Comparison of ENCODE assay signal across 1 cellular context in the genomic region with DNA sequence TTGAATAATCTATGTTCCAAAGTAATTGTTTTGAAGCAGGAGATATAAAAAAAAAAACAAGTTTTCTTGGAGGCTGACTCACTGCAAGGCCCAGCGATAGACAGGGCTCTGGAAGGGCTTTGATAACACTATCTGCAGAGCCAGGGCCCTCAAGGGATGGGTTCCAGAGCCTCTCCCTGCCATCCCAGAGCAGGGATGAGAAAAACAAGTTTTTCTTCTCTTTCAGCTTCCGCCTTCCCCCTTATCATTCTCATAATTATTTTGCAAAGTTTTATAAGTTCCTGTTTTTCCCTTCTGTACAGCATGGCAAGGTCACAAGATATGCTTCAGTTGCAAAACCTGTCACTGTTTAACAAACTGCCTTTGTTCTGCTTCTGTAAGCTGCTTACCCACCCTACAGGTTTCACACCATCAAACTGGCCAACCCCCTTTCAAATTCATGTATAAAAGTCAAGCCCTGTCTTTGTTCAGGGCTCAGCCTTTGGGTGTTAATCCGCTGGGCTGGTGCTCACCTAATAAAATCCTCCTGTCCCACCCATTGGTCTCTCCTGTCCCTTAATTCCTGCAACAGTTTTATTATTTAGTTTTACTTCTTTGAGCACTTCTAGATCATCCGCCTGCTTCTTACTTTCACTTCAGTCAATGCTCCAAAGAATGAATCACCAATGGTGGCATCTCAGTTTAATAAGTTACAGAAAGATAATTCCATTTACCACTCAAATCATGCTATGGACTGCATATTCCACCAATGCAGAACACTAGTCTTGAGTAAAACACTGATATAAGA.
TF ChIP-seq lines count a peak whose summit lies in the region.

No MANE protein-coding gene starts in this region.

TF ChIP-seq in K562, 482 proteins besides CTCF, POLR2A, EP300 and RAD21 (continued from another document and continues in another):
- TF ChIP-seq, protein P1, sequence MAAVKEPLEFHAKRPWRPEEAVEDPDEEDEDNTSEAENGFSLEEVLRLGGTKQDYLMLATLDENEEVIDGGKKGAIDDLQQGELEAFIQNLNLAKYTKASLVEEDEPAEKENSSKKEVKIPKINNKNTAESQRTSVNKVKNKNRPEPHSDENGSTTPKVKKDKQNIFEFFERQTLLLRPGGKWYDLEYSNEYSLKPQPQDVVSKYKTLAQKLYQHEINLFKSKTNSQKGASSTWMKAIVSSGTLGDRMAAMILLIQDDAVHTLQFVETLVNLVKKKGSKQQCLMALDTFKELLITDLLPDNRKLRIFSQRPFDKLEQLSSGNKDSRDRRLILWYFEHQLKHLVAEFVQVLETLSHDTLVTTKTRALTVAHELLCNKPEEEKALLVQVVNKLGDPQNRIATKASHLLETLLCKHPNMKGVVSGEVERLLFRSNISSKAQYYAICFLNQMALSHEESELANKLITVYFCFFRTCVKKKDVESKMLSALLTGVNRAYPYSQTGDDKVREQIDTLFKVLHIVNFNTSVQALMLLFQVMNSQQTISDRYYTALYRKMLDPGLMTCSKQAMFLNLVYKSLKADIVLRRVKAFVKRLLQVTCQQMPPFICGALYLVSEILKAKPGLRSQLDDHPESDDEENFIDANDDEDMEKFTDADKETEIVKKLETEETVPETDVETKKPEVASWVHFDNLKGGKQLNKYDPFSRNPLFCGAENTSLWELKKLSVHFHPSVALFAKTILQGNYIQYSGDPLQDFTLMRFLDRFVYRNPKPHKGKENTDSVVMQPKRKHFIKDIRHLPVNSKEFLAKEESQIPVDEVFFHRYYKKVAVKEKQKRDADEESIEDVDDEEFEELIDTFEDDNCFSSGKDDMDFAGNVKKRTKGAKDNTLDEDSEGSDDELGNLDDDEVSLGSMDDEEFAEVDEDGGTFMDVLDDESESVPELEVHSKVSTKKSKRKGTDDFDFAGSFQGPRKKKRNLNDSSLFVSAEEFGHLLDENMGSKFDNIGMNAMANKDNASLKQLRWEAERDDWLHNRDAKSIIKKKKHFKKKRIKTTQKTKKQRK (IDR thresholded peaks at IDR 0.05; ENCODE audit: borderline replicate concordance, low read depth, low read length) = peak; percentile 66; the same call in 1 of the 2 replicates
- TF ChIP-seq, protein P2, sequence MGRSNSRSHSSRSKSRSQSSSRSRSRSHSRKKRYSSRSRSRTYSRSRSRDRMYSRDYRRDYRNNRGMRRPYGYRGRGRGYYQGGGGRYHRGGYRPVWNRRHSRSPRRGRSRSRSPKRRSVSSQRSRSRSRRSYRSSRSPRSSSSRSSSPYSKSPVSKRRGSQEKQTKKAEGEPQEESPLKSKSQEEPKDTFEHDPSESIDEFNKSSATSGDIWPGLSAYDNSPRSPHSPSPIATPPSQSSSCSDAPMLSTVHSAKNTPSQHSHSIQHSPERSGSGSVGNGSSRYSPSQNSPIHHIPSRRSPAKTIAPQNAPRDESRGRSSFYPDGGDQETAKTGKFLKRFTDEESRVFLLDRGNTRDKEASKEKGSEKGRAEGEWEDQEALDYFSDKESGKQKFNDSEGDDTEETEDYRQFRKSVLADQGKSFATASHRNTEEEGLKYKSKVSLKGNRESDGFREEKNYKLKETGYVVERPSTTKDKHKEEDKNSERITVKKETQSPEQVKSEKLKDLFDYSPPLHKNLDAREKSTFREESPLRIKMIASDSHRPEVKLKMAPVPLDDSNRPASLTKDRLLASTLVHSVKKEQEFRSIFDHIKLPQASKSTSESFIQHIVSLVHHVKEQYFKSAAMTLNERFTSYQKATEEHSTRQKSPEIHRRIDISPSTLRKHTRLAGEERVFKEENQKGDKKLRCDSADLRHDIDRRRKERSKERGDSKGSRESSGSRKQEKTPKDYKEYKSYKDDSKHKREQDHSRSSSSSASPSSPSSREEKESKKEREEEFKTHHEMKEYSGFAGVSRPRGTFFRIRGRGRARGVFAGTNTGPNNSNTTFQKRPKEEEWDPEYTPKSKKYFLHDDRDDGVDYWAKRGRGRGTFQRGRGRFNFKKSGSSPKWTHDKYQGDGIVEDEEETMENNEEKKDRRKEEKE (IDR thresholded peaks at IDR 0.05; ENCODE audit: borderline replicate concordance in 1 of 2, control insufficient read depth in 1 of 2, low read depth in 2 of 2, low read length in 1 of 2) = 0 out of 4 replicates have a peak, but pooled peaks of 1 of the 2 experiments have one; percentile 19
- TF ChIP-seq KDM2B (CRISPR knock-in tag; IDR thresholded peaks at IDR 0.05) = no peak
- peak; percentile 76; the same call in 1 of the 2 replicates for TF ChIP-seq MBD2 (IDR thresholded peaks at IDR 0.05; ENCODE audit: borderline replicate concordance, low read depth)
- peak; percentile 59 to 99 for TF ChIP-seq CBX3 (IDR thresholded peaks at IDR 0.05; ENCODE audit: borderline replicate concordance in 1 of 2, low read length in 2 of 2)
- TF ChIP-seq, protein P3, sequence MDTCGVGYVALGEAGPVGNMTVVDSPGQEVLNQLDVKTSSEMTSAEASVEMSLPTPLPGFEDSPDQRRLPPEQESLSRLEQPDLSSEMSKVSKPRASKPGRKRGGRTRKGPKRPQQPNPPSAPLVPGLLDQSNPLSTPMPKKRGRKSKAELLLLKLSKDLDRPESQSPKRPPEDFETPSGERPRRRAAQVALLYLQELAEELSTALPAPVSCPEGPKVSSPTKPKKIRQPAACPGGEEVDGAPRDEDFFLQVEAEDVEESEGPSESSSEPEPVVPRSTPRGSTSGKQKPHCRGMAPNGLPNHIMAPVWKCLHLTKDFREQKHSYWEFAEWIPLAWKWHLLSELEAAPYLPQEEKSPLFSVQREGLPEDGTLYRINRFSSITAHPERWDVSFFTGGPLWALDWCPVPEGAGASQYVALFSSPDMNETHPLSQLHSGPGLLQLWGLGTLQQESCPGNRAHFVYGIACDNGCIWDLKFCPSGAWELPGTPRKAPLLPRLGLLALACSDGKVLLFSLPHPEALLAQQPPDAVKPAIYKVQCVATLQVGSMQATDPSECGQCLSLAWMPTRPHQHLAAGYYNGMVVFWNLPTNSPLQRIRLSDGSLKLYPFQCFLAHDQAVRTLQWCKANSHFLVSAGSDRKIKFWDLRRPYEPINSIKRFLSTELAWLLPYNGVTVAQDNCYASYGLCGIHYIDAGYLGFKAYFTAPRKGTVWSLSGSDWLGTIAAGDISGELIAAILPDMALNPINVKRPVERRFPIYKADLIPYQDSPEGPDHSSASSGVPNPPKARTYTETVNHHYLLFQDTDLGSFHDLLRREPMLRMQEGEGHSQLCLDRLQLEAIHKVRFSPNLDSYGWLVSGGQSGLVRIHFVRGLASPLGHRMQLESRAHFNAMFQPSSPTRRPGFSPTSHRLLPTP (IDR thresholded peaks at IDR 0.05; ENCODE audit: borderline replicate concordance, extremely low read depth, insufficient read length) = no peak
- TF ChIP-seq GABPA (tag; conservative IDR thresholded peaks at IDR 0.05; ENCODE audit: low read depth) = peak; percentile 39; the same call in 1 of the 2 replicates
- TF ChIP-seq ZNF354B (CRISPR knock-in tag; IDR thresholded peaks at IDR 0.05) = no peak
- TF ChIP-seq, protein P4, sequence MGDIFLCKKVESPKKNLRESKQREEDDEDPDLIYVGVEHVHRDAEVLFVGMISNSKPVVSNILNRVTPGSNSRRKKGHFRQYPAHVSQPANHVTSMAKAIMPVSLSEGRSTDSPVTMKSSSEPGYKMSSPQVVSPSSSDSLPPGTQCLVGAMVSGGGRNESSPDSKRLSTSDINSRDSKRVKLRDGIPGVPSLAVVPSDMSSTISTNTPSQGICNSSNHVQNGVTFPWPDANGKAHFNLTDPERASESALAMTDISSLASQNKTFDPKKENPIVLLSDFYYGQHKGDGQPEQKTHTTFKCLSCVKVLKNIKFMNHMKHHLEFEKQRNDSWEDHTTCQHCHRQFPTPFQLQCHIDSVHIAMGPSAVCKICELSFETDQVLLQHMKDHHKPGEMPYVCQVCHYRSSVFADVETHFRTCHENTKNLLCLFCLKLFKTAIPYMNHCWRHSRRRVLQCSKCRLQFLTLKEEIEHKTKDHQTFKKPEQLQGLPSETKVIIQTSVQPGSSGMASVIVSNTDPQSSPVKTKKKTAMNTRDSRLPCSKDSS (IDR thresholded peaks at IDR 0.05; ENCODE audit: low read depth, partially characterized antibody) = peak; percentile 97
- no peak for TF ChIP-seq RBBP5 (IDR thresholded peaks at IDR 0.05; ENCODE audit: borderline replicate concordance, insufficient read depth, low read length, poor library complexity, severe bottlenecking)
- TF ChIP-seq HDAC2 (IDR thresholded peaks at IDR 0.05) = peak; percentile 70
- TF ChIP-seq PCBP2 (IDR thresholded peaks at IDR 0.05; ENCODE audit: low read depth, low read length, poor library complexity, severe bottlenecking) = no peak
- TF ChIP-seq SNIP1 (IDR thresholded peaks at IDR 0.05; ENCODE audit: low read depth) = no peak
- TF ChIP-seq, protein P5, sequence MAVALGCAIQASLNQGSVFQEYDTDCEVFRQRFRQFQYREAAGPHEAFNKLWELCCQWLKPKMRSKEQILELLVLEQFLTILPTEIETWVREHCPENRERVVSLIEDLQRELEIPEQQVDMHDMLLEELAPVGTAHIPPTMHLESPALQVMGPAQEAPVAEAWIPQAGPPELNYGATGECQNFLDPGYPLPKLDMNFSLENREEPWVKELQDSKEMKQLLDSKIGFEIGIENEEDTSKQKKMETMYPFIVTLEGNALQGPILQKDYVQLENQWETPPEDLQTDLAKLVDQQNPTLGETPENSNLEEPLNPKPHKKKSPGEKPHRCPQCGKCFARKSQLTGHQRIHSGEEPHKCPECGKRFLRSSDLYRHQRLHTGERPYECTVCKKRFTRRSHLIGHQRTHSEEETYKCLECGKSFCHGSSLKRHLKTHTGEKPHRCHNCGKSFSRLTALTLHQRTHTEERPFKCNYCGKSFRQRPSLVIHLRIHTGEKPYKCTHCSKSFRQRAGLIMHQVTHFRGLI (CRISPR knock-in tag; IDR thresholded peaks at IDR 0.05) = peak; percentile 22; the same call in 1 of the 2 replicates
- no peak for TF ChIP-seq SRSF9 (IDR thresholded peaks at IDR 0.05; ENCODE audit: borderline replicate concordance, low read depth, low read length)
- no peak for TF ChIP-seq RBM39 (optimal IDR thresholded peaks at IDR 0.05; ENCODE audit: low read depth, low read length)
- peak; percentile 79 for TF ChIP-seq BRD9 (IDR thresholded peaks at IDR 0.05; ENCODE audit: low read depth, partially characterized antibody)
- TF ChIP-seq, protein P6, sequence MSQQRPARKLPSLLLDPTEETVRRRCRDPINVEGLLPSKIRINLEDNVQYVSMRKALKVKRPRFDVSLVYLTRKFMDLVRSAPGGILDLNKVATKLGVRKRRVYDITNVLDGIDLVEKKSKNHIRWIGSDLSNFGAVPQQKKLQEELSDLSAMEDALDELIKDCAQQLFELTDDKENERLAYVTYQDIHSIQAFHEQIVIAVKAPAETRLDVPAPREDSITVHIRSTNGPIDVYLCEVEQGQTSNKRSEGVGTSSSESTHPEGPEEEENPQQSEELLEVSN (IDR thresholded peaks at IDR 0.05; ENCODE audit: borderline replicate concordance in 1 of 2, extremely low read depth in 1 of 2, insufficient read depth in 1 of 2, insufficient read length in 1 of 2, low read depth in 1 of 2, low read length in 1 of 2, poor library complexity in 1 of 2, severe bottlenecking in 1 of 2) = no peak
- TF ChIP-seq MED1 (CRISPR knock-in tag; IDR thresholded peaks at IDR 0.05; ENCODE audit: borderline replicate concordance) = no peak
- TF ChIP-seq HLTF (IDR thresholded peaks at IDR 0.05) = peak; percentile 61; the same call in 1 of the 2 replicates
- TF ChIP-seq, protein P7, sequence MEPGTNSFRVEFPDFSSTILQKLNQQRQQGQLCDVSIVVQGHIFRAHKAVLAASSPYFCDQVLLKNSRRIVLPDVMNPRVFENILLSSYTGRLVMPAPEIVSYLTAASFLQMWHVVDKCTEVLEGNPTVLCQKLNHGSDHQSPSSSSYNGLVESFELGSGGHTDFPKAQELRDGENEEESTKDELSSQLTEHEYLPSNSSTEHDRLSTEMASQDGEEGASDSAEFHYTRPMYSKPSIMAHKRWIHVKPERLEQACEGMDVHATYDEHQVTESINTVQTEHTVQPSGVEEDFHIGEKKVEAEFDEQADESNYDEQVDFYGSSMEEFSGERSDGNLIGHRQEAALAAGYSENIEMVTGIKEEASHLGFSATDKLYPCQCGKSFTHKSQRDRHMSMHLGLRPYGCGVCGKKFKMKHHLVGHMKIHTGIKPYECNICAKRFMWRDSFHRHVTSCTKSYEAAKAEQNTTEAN (CRISPR knock-in tag; IDR thresholded peaks at IDR 0.05) = no peak
- no peak for TF ChIP-seq NUFIP1 (IDR thresholded peaks at IDR 0.05; ENCODE audit: partially characterized antibody)
- TF ChIP-seq CBFA2T2 (conservative IDR thresholded peaks at IDR 0.05) = peak; percentile 96
- TF ChIP-seq, protein P8, sequence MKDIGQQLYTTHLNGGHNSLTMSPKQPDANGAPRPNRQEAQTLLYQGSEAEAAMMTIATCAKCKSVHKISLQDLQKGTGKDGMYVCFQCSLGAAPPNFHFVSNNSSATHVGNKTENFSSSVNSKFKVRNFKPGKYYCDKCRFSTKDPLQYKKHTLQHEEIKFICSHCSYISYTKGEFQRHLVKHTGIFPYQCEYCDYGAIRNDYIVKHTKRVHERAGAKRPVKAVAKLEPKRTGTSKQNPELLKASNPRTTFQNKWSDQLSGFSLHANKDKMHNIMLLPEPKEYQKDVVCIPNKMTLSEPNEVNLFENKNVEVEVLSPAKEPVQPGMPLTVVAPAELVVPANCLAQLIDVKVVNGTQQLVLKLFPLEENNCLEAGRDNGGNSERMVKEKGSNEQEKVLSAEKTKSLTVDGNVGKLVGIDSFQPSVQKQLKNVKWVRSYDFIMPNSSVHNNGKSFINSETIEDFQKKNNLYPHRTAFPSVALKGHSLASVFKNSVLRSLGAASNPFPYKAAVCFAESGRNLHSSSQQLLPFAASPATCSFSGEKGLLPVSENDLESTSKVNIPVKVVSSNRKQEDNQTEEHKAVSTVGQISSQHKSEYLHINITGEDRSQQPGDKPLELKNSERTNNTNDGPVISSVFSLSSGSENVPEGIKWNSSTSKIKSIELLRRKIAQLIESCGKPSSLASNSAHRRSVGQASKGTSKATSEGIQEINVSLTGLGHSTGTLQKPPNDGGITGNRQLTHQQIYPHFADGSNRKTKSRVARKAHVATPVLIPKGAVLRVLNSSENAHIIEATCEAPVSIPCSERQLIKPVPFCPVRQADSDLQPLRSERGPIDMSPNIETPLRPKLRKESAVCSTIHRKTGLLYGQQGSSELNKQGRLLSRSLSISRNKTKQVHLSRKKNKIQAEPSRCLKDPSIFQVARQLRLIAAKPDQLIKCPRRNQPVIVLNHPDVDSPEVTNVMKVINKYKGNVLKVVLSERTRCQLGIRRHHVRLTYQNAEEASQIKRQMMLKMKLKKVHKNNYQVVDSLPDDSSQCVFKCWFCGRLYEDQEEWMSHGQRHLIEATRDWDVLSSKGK (CRISPR knock-in tag; IDR thresholded peaks at IDR 0.05) = no peak
- peak; percentile 96 for TF ChIP-seq FOXM1 (IDR thresholded peaks at IDR 0.05; ENCODE audit: low read depth)
- no peak for TF ChIP-seq FOXM1 (CRISPR knock-in tag; IDR thresholded peaks at IDR 0.05; ENCODE audit: low read depth)
- TF ChIP-seq, protein P9, sequence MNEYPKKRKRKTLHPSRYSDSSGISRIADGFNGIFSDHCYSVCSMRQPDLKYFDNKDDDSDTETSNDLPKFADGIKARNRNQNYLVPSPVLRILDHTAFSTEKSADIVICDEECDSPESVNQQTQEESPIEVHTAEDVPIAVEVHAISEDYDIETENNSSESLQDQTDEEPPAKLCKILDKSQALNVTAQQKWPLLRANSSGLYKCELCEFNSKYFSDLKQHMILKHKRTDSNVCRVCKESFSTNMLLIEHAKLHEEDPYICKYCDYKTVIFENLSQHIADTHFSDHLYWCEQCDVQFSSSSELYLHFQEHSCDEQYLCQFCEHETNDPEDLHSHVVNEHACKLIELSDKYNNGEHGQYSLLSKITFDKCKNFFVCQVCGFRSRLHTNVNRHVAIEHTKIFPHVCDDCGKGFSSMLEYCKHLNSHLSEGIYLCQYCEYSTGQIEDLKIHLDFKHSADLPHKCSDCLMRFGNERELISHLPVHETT (CRISPR knock-in tag; conservative IDR thresholded peaks at IDR 0.05 in 1 of 2, IDR thresholded peaks at IDR 0.05 in 1 of 2) = peak in 1 of 2 experiments; percentile 90; a peak in 2 of 4 replicates
